In the genomic region with DNA sequence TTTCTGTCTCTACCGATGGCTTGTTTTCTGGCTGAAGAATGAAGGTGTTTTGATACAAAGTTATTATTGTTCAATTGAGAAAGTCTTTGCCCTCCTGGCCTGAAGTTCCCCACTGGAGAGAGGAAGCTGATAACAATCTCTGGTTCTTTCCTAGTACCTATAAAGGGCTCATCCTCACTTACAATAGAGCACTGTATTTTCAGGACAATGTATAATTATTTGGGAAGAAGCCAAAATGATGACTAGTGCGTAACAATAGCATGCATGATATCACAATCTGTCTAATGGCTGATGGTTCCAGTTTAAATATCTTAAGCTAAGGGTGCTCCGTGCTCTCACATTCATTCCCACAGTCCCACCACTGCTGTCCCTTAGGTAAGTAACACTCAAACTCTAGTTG, we compare ENCODE assay signal across 28 cellular contexts.
DNase-seq lines count a peak whose midpoint lies in the region; ATAC-seq and TF ChIP-seq lines count a peak whose summit lies in the region.
"Had no signal": no experiment of that assay in that cellular context is flagged by ENCODE, and none has a peak within 500 bp of the region (broad histone marks: within the 10 kb centered on the region; RNA-seq: fewer than 3 reads in every experiment).

No MANE protein-coding gene starts in this region.

- intact Hi-C loops in HCT116 (cut with micrococcal nuclease) (no loop called here), sigmoid colon (cut with DNase I) (no loop called here), thyroid gland (cut with DNase I) (no loop called here)

- no peaks in the 10 kb centered on the region for H3K27me3 ChIP-seq in HCT116 (ENCODE audit: insufficient read depth, low read length)
- H3K27me3 ChIP-seq in foreskin keratinocyte: no peaks in the 10 kb centered on the region
- H3K27me3 ChIP-seq in sigmoid colon: no peaks in the 10 kb centered on the region
- H3K27me3 ChIP-seq in thyroid gland: no peaks in the 10 kb centered on the region
- H3K27me3 ChIP-seq: adrenal gland, BLaER1, brain microvascular endothelial cell, left lung had no signal

- 90 to 94% methylated on average over 3 of the region's 3 CpGs for WGBS in sigmoid colon, 2 donors
- 76 to 77% methylated on average over 3 of the region's 3 CpGs for WGBS in thyroid gland, 2 donors

- RAD21 ChIA-PET in HCT116 (lab: Charles Lee; ENCODE audit: low non-redundant PET in 1 of 2, low total read pairs in 2 of 2, uncharacterized antibody in 2 of 2, unreplicated experiment in 2 of 2): no interaction called here

- no peaks in the 10 kb centered on the region for H3K4me1 ChIP-seq in HCT116 (ENCODE audit: control insufficient read depth in 1 of 2, insufficient read depth in 2 of 2, low read length in 2 of 2)
- no peaks in the 10 kb centered on the region for H3K4me1 ChIP-seq in foreskin keratinocyte
- H3K4me1 ChIP-seq in sigmoid colon: no peaks in the 10 kb centered on the region
- H3K4me1 ChIP-seq in thyroid gland: no peaks in the 10 kb centered on the region
- H3K4me1 ChIP-seq: BLaER1, left lung, prostate gland had no signal

- TF ChIP-seq CTCF in HCT116 (IDR thresholded peaks at IDR 0.05 in 2 of 3, conservative IDR thresholded peaks at IDR 0.05 in 1 of 3; ENCODE audit: borderline replicate concordance in 1 of 3, insufficient read depth in 1 of 3, low read depth in 2 of 3, low read length in 2 of 3) (no peak), foreskin keratinocyte (conservative IDR thresholded peaks at IDR 0.05) (no peak), sigmoid colon (IDR thresholded peaks at IDR 0.05) (no peak), thyroid gland (IDR thresholded peaks at IDR 0.05) (no peak)

- ATAC-seq in HCT116 (peak; percentile 49; the same call in 1 of the 2 replicates), SK-N-SH treated with all-trans-retinoic acid at 6 μM for 48 hours (peak; percentile 32; the same call in 2 of the 3 replicates), foreskin keratinocyte (peak; percentile 83), HG02759 (IDR thresholded peaks at IDR 0.05; ENCODE audit: unreplicated experiment) (no peak)
- ATAC-seq: activated CD8-positive, alpha-beta memory T cell treated with anti-CD3 and anti-CD28 coated beads, Interleukin-2, amount 10 ng/mL, durations not matched to agents 7 days and 5 days; activated T-cell treated with anti-CD3 and anti-CD28 coated beads, Interleukin-2, amount 50 U/mL, for 72 hours; left lung; naive thymus-derived CD8-positive, alpha-beta T cell had no signal

- H3K27ac ChIP-seq in HCT116 (ENCODE audit: low read depth, low read length): no peak overlapping the region
- no peak overlapping the region for H3K27ac ChIP-seq in foreskin keratinocyte
- H3K27ac ChIP-seq in sigmoid colon: no peak overlapping the region
- no peak overlapping the region for H3K27ac ChIP-seq in thyroid gland
- H3K27ac ChIP-seq: adrenal gland, BLaER1, brain microvascular endothelial cell, left lung, PC-9, prostate gland, thoracic aorta had no signal

- H3K4me2 ChIP-seq in HCT116 (ENCODE audit: low read length): 0 out of 2 replicates have a peak overlapping the region, but pooled peaks have one; percentile 4
- H3K4me2 ChIP-seq: BLaER1, PC-9 had no signal

- no peak overlapping the region for H2AFZ ChIP-seq in HCT116 (ENCODE audit: low read depth, low read length, poor library complexity, severe bottlenecking)
- H2AFZ ChIP-seq: PC-9 had no signal

- TF ChIP-seq POLR2A in HCT116 (IDR thresholded peaks at IDR 0.05; ENCODE audit: borderline replicate concordance, extremely low read depth, insufficient read depth, insufficient read length) (no peak), sigmoid colon (IDR thresholded peaks at IDR 0.05) (no peak), thyroid gland (IDR thresholded peaks at IDR 0.05) (no peak)

- H3K79me2 ChIP-seq in HCT116 (ENCODE audit: insufficient read depth, low read length): no peaks in the 10 kb centered on the region

- no peak overlapping the region for H3K9ac ChIP-seq in HCT116 (ENCODE audit: low read length)
- H3K9ac ChIP-seq: BLaER1 had no signal

- no TSS peak for BruUV-seq in HCT116 (replicated peaks; lab: Mats Ljungman, UMichigan)

- POLR2A ChIA-PET in HCT116 (lab: Charles Lee): no interaction called here

- no peaks in the 10 kb centered on the region for H4K20me1 ChIP-seq in HCT116 (ENCODE audit: insufficient read depth)
- H4K20me1 ChIP-seq: BLaER1 had no signal

- H3K9me3 ChIP-seq in HCT116 (ENCODE audit: control insufficient read depth in 1 of 2, insufficient read depth in 1 of 2, low read depth in 1 of 2, low read length in 2 of 2) (no peaks in the 10 kb centered on the region), sigmoid colon (no peaks in the 10 kb centered on the region), thyroid gland (no peaks in the 10 kb centered on the region)
- H3K9me3 ChIP-seq: adrenal gland, BLaER1, HAP-1, left lung, prostate gland, thoracic aorta had no signal

- TF ChIP-seq RAD21 in HCT116 (IDR thresholded peaks at IDR 0.05; ENCODE audit: low read depth): no peak

- TF ChIP-seq EP300 in sigmoid colon (IDR thresholded peaks at IDR 0.05): no peak

- H3K9me2 ChIP-seq in HCT116 (ENCODE audit: insufficient read depth): no peaks in the 10 kb centered on the region

- DNase-seq in COLO829 (ENCODE audit: low spot score) (peak; percentile 5), HCT116 (ENCODE audit: low read depth, low spot score) (peak; percentile 12), foreskin keratinocyte (peak; percentile 24 to 52), sigmoid colon (no peak), thyroid gland (no peak)
- DNase-seq: activated CD4-positive, CD25-positive, alpha-beta regulatory T cell; activated CD8-positive, alpha-beta memory T cell treated with anti-CD3 and anti-CD28 coated beads, Interleukin-2, amount 10 ng/mL, durations not matched to agents 7 days and 5 days; activated naive CD4-positive, alpha-beta T cell treated with anti-CD3 and anti-CD28 coated beads for 36 hours; activated T-cell treated with anti-CD3 and anti-CD28 coated beads, Interleukin-2, amount 50 U/mL, for 72 hours; brain microvascular endothelial cell; effector CD8-positive, alpha-beta T cell; KG1; left lung; naive thymus-derived CD8-positive, alpha-beta T cell; NCI-H1436 treated with DMSO at 0.1 percent for 48 hours; NCI-H2107; NCI-H510A; nucleus accumbens; PC-9; SIG-M5 had no signal

- H3K36me3 ChIP-seq in HCT116 (ENCODE audit: control insufficient read depth in 1 of 2, insufficient read depth in 2 of 2, low read length in 2 of 2) (no peaks in the 10 kb centered on the region), sigmoid colon (no peaks in the 10 kb centered on the region), thyroid gland (no peaks in the 10 kb centered on the region)
- H3K36me3 ChIP-seq: adrenal gland, brain microvascular endothelial cell, HAP-1, left lung, prostate gland, thoracic aorta had no signal

- CTCF ChIA-PET in HCT116 (lab: Charles Lee): no interaction called here

- H3K4me3 ChIP-seq in HCT116 (replicated peaks in 1 of 2; ENCODE audit: low read depth in 1 of 2, low read length in 2 of 2): no peak overlapping the region
- H3K4me3 ChIP-seq in sigmoid colon: no peak overlapping the region
- no peak overlapping the region for H3K4me3 ChIP-seq in thyroid gland (replicated peaks in 1 of 3)
- H3K4me3 ChIP-seq: adrenal gland, BLaER1, HAP-1, left lung, PC-9, prostate gland, skin epidermis, thoracic aorta had no signal

TF ChIP-seq in HCT116, 20 proteins besides CTCF, POLR2A, EP300 and RAD21 (continues in another document):
- TF ChIP-seq JUND (IDR thresholded peaks at IDR 0.05): no peak
- no peak for TF ChIP-seq FOSL1 (IDR thresholded peaks at IDR 0.05; ENCODE audit: low read depth)
- no peak for TF ChIP-seq ZNF274 (IDR thresholded peaks at IDR 0.05; ENCODE audit: low read depth, low read length)

TF ChIP-seq in SK-N-SH treated with all-trans-retinoic acid at 6 μM for 48 hours, 23 proteins besides CTCF, POLR2A, EP300 and RAD21:
- TF ChIP-seq BACH2 (CRISPR knock-in tag; IDR thresholded peaks at IDR 0.05; ENCODE audit: borderline replicate concordance) (no peak), OSR1 (CRISPR knock-in tag; IDR thresholded peaks at IDR 0.05) (no peak), PPARA (CRISPR knock-in tag; IDR thresholded peaks at IDR 0.05; ENCODE audit: borderline replicate concordance) (no peak), ZFP30 (CRISPR knock-in tag; IDR thresholded peaks at IDR 0.05) (no peak), ZNF8 (CRISPR knock-in tag; IDR thresholded peaks at IDR 0.05) (no peak), CSDC2 (CRISPR knock-in tag; IDR thresholded peaks at IDR 0.05) (no peak), ZC3H10 (CRISPR knock-in tag; IDR thresholded peaks at IDR 0.05) (no peak)
- TF ChIP-seq, protein P1, sequence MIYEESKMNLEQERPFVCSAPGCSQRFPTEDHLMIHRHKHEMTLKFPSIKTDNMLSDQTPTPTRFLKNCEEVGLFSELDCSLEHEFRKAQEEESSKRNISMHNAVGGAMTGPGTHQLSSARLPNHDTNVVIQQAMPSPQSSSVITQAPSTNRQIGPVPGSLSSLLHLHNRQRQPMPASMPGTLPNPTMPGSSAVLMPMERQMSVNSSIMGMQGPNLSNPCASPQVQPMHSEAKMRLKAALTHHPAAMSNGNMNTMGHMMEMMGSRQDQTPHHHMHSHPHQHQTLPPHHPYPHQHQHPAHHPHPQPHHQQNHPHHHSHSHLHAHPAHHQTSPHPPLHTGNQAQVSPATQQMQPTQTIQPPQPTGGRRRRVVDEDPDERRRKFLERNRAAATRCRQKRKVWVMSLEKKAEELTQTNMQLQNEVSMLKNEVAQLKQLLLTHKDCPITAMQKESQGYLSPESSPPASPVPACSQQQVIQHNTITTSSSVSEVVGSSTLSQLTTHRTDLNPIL (CRISPR knock-in tag; IDR thresholded peaks at IDR 0.05; ENCODE audit: low read depth): no peak
- TF ChIP-seq, protein P2, sequence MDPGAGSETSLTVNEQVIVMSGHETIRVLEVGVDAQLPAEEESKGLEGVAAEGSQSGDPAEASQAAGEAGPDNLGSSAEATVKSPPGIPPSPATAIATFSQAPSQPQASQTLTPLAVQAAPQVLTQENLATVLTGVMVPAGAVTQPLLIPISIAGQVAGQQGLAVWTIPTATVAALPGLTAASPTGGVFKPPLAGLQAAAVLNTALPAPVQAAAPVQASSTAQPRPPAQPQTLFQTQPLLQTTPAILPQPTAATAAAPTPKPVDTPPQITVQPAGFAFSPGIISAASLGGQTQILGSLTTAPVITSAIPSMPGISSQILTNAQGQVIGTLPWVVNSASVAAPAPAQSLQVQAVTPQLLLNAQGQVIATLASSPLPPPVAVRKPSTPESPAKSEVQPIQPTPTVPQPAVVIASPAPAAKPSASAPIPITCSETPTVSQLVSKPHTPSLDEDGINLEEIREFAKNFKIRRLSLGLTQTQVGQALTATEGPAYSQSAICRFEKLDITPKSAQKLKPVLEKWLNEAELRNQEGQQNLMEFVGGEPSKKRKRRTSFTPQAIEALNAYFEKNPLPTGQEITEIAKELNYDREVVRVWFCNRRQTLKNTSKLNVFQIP (CRISPR knock-in tag; IDR thresholded peaks at IDR 0.05; ENCODE audit: borderline replicate concordance, low read depth): no peak

Comparison
In these comparisons a context has a peak if more than half of its experiments do, and no peak if none do; other contexts are left out.
1. DNase-seq: peak in COLO829 (single experiment), HCT116 (single experiment) and foreskin keratinocyte (2 of 2); none in sigmoid colon (single experiment) and thyroid gland (0 of 2).